Comparison of ENCODE assay signal across 8 cellular contexts in genomic region chr2:195498176-195498575, GRCh38.
A peak's percentile ranks its signal among the peaks of the same experiment; 100 is the strongest.
DNase-seq lines count a peak whose midpoint lies in the region; ATAC-seq and TF ChIP-seq lines count a peak whose summit lies in the region.

No MANE protein-coding gene starts in this region.

- no peak overlapping the region for H3K9ac ChIP-seq in KMS-11

- H3K27me3 ChIP-seq in KMS-11 (ENCODE audit: insufficient read depth, low read depth) = no peaks in the 10 kb centered on the region

- CTCF ChIA-PET in activated CD8-positive, alpha-beta memory T cell treated with anti-CD3 and anti-CD28 coated beads, Interleukin-2, amount 10 ng/mL, durations not matched to agents 7 days and 5 days (lab: Charles Lee) = interaction anchor here (0.6 to 2.8 kb wide), 17 partner anchors 9 to 569 kb away, joined by 3 to 33 read pairs (median 6); no protein-coding TSS in a partner anchor

- no peaks in the 10 kb centered on the region for H3K27me3 Mint-ChIP-seq in activated CD8-positive, alpha-beta memory T cell treated with anti-CD3 and anti-CD28 coated beads, Interleukin-2, amount 10 ng/mL, durations not matched to agents 7 days and 5 days

- TF ChIP-seq CTCF in KMS-11 (conservative IDR thresholded peaks at IDR 0.05; ENCODE audit: low read depth, low read length) (peak; percentile 48; the same call in 1 of the 2 replicates), fibroblast of pulmonary artery (IDR thresholded peaks at IDR 0.05; ENCODE audit: low read length, missing control alignments) (peak; percentile 50)

- H3K79me2 ChIP-seq in KMS-11 (ENCODE audit: insufficient read depth, low read depth) = no peaks in the 10 kb centered on the region

- H2AFZ ChIP-seq in KMS-11 (ENCODE audit: low read depth) = no peak overlapping the region

- H3K4me2 ChIP-seq in KMS-11 = no peak overlapping the region

- H3K4me1 ChIP-seq in KMS-11 (ENCODE audit: low read depth, poor library complexity, severe bottlenecking) = peaks cover 2% of the 10 kb centered on the region

- H3K4me3 ChIP-seq in KMS-11 (IDR thresholded peaks at IDR 0.05; ENCODE audit: insufficient read depth, low read depth, low read length) = no peak overlapping the region
- H3K4me3 ChIP-seq in fibroblast of pulmonary artery (replicated peaks; ENCODE audit: low read depth, low read length) = no peak overlapping the region

- ATAC-seq in activated CD8-positive, alpha-beta memory T cell treated with anti-CD3 and anti-CD28 coated beads, Interleukin-2, amount 10 ng/mL, durations not matched to agents 7 days and 5 days = peak; percentile 61
- ATAC-seq in GM21526 (IDR thresholded peaks at IDR 0.05; ENCODE audit: low FRiP score, unreplicated experiment) (no peak), HG02970 (IDR thresholded peaks at IDR 0.05; ENCODE audit: low FRiP score, unreplicated experiment) (no peak)

- no peaks in the 10 kb centered on the region for H3K9me3 Mint-ChIP-seq in activated CD8-positive, alpha-beta memory T cell treated with anti-CD3 and anti-CD28 coated beads, Interleukin-2, amount 10 ng/mL, durations not matched to agents 7 days and 5 days (ENCODE audit: low read depth)

- peaks cover 24% of the 10 kb centered on the region for H3K4me1 Mint-ChIP-seq in activated CD8-positive, alpha-beta memory T cell treated with anti-CD3 and anti-CD28 coated beads, Interleukin-2, amount 10 ng/mL, durations not matched to agents 7 days and 5 days

- H3K27ac ChIP-seq in KMS-11 = no peak overlapping the region

- peaks cover 14% of the 10 kb centered on the region for H3K36me3 Mint-ChIP-seq in activated CD8-positive, alpha-beta memory T cell treated with anti-CD3 and anti-CD28 coated beads, Interleukin-2, amount 10 ng/mL, durations not matched to agents 7 days and 5 days

- DNase-seq in activated CD8-positive, alpha-beta memory T cell treated with anti-CD3 and anti-CD28 coated beads for 1 hour (ENCODE audit: extremely low read depth in 1 of 2, low read depth in 1 of 2) = peak; percentile 16 to 40
- no peak for DNase-seq in activated CD8-positive, alpha-beta memory T cell treated with anti-CD3 and anti-CD28 coated beads, Interleukin-2, amount 50 U/mL, for 48 hours
- DNase-seq in activated CD8-positive, alpha-beta memory T cell treated with anti-CD3 and anti-CD28 coated beads, Interleukin-2, amount 10 ng/mL, durations not matched to agents 7 days and 5 days = peak; percentile 71
- DNase-seq in fibroblast of pulmonary artery (ENCODE audit: low read depth) = peak; percentile 62
- peak; percentile 16 to 26 for DNase-seq in stimulated activated CD4-positive, alpha-beta T cell treated with anti-CD3 and anti-CD28 coated beads, Interleukin-15, amount 100 ng/mL, for 1 hour (ENCODE audit: low read depth in 1 of 2, low spot score in 1 of 2)

- H3K4me3 Mint-ChIP-seq in activated CD8-positive, alpha-beta memory T cell treated with anti-CD3 and anti-CD28 coated beads, Interleukin-2, amount 10 ng/mL, durations not matched to agents 7 days and 5 days = no peak overlapping the region

- H4K20me1 ChIP-seq in KMS-11 (ENCODE audit: insufficient read depth) = no peaks in the 10 kb centered on the region

- H3K36me3 ChIP-seq in KMS-11 (ENCODE audit: insufficient read depth) = no peaks in the 10 kb centered on the region

- no peak overlapping the region for H3K27ac Mint-ChIP-seq in activated CD8-positive, alpha-beta memory T cell treated with anti-CD3 and anti-CD28 coated beads, Interleukin-2, amount 10 ng/mL, durations not matched to agents 7 days and 5 days
